15 cellular contexts compared by ENCODE assay signal in genomic region chr1:216456682-216457081, GRCh38. TPM values are rescaled to one million over a fixed set of nuclear protein-coding genes. Genes with fewer than 3 reads are reported as not detected.
A peak's percentile ranks its signal among the peaks of the same experiment; 100 is the strongest.
DNase-seq lines count a peak whose midpoint lies in the region; ATAC-seq and TF ChIP-seq lines count a peak whose summit lies in the region.
"Had no signal": no experiment of that assay in that cellular context is flagged by ENCODE, and none has a peak within 500 bp of the region (broad histone marks: within the 10 kb centered on the region; RNA-seq: fewer than 3 reads in every experiment).

No MANE protein-coding gene starts in this region.

- H3K27ac ChIP-seq in epithelial cell of prostate (no peak overlapping the region), osteoblast (ENCODE audit: low read depth, low read length) (no peak overlapping the region), esophagus muscularis mucosa (replicated peaks in 1 of 4) (no peak overlapping the region)
- H3K27ac ChIP-seq: coronary artery had no signal

- no peak for TF ChIP-seq EP300 in esophagus muscularis mucosa (IDR thresholded peaks at IDR 0.05)

- H3K9me3 ChIP-seq in osteoblast (ENCODE audit: low read depth, low read length) = no peaks in the 10 kb centered on the region
- H3K9me3 ChIP-seq in esophagus muscularis mucosa = no peaks in the 10 kb centered on the region

- H3K4me1 ChIP-seq in osteoblast (ENCODE audit: insufficient read depth, low read length) = peaks cover 9% of the 10 kb centered on the region
- H3K4me1 ChIP-seq in esophagus muscularis mucosa = peaks cover 0 to 4% (median 1%) of the 10 kb centered on the region in 4 donors

- WGBS in esophagus muscularis mucosa = 77% methylated on average over 3 of the region's 3 CpGs

- TF ChIP-seq CTCF in osteoblast (IDR thresholded peaks at IDR 0.05; ENCODE audit: extremely low read depth, low read depth, low read length) (no peak), esophagus muscularis mucosa (IDR thresholded peaks at IDR 0.05) (no peak)

- no peaks in the 10 kb centered on the region for H4K20me1 ChIP-seq in osteoblast (ENCODE audit: insufficient read depth, low read length)

- no peak for ATAC-seq in GM18505 (IDR thresholded peaks at IDR 0.05; ENCODE audit: unreplicated experiment)
- ATAC-seq: natural killer cell; Panc1; stimulated activated naive B cell treated with anti-CD40 and anti-IgM and Interleukin-4, amounts not matched to agents 10 μg/mL and 1 μg/mL and 100 μg/mL, for 72 hours had no signal

- TF ChIP-seq POLR2A in esophagus muscularis mucosa (IDR thresholded peaks at IDR 0.05; ENCODE audit: low read depth) (no peak), GM18505 (IDR thresholded peaks at IDR 0.05; ENCODE audit: borderline replicate concordance, extremely low read depth, insufficient read depth, insufficient read length) (no peak)

- intact Hi-C loops in esophagus muscularis mucosa (cut with DNase I) = no loop called here

- H3K79me2 ChIP-seq in osteoblast (ENCODE audit: insufficient read depth, low read length) = no peaks in the 10 kb centered on the region

- H3K4me3 ChIP-seq in osteoblast (ENCODE audit: insufficient read depth, low read length) = no peak overlapping the region
- H3K4me3 ChIP-seq in esophagus muscularis mucosa = no peak overlapping the region
- H3K4me3 ChIP-seq: coronary artery had no signal

- H3K27me3 ChIP-seq in osteoblast (ENCODE audit: insufficient read depth, low read length) (no peaks in the 10 kb centered on the region), esophagus muscularis mucosa (no peaks in the 10 kb centered on the region)

- H3K36me3 ChIP-seq in osteoblast (ENCODE audit: insufficient read depth, low read length) (no peaks in the 10 kb centered on the region), esophagus muscularis mucosa (no peaks in the 10 kb centered on the region)

- H3K4me2 ChIP-seq in osteoblast (ENCODE audit: insufficient read depth, low read length) = no peak overlapping the region

- DNase-seq in EL = peak; percentile 87
- peak; percentile 53 for DNase-seq in RPMI7951 (ENCODE audit: low read depth)
- DNase-seq in epithelial cell of prostate (ENCODE audit: low read depth, low spot score) = peak; percentile 50
- DNase-seq in osteoblast (ENCODE audit: insufficient read length, low spot score, missing footprints) = peak; percentile 86
- DNase-seq in NCI-H2029 treated with DMSO at 0.1 percent for 48 hours (lab: John Stamatoyannopoulos, UW) = no peak
- DNase-seq in SIG-M5 treated with dmso at 0.1 percent for 504 hours (lab: John Stamatoyannopoulos, UW; ENCODE audit: unreplicated experiment) = no peak
- DNase-seq in esophagus muscularis mucosa (ENCODE audit: extremely low spot score) = no peak
- DNase-seq: activated B cell treated with CpG ODN at 0.5 μM for 24 hours; CD4-positive, alpha-beta memory T cell; natural killer cell; NCI-H2081 treated with DMSO at 0.1 percent for 48 hours; stimulated activated naive B cell treated with anti-CD40 and anti-IgM and Interleukin-4, amounts not matched to agents 10 μg/mL and 1 μg/mL and 100 μg/mL, for 72 hours had no signal

- H2AFZ ChIP-seq in osteoblast (ENCODE audit: low read length) = no peak overlapping the region

RNA-seq across cellular contexts. Expression of gene USH2A, which starts 33.4 kb away (rescaled TPM):
- under 0.01 TPM in 2 replicates for total RNA-seq in RPMI7951 (2014; rRNA removed; shearing (Covaris generic))
- under 0.01 and 0.29 TPM in 2 replicates for total RNA-seq in osteoblast
- 1 to 10 TPM in 1 of 4 donors, under 1 TPM in 3; under 0.01 to 1.9 (median under 0.01) TPM for total RNA-seq in esophagus muscularis mucosa
- total RNA-seq: activated B cell treated with CpG ODN at 0.5 μM for 24 hours; CD4-positive, alpha-beta memory T cell; natural killer cell had no signal

Comparison
In these comparisons a context has a peak if more than half of its experiments do, and no peak if none do; other contexts are left out.
1. DNase-seq: peak in EL (single experiment), RPMI7951 (single experiment), epithelial cell of prostate (single experiment) and osteoblast (single experiment); none in NCI-H2029 treated with DMSO at 0.1 percent for 48 hours (single experiment), SIG-M5 treated with dmso at 0.1 percent for 504 hours (single experiment) and esophagus muscularis mucosa (single experiment).